ENCODE assay signal across 13 cellular contexts in the genomic region with DNA sequence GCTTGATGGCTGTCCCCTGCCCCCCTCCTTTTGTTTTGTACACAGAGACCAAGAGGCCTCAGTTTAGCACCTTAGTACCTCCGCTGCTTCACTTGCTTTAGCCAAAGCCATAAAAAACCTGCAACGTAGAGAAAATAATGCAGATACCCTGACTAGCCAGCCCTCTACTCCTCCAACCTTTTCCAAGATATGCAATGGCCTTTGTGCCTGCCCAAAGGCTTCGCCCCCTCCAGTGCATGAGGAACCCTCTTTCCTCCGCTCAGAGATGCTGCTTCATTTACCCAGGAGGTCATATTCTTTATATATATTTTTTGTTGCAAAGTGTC. TPM values are rescaled to one million over a fixed set of nuclear protein-coding genes. Genes with fewer than 3 reads are reported as not detected.
DNase-seq lines count a peak whose midpoint lies in the region; ATAC-seq, FAIRE-seq and TF ChIP-seq lines count a peak whose summit lies in the region.
"Had no signal": no experiment of that assay in that cellular context is flagged by ENCODE, and none has a peak within 500 bp of the region (broad histone marks: within the 10 kb centered on the region; RNA-seq: fewer than 3 reads in every experiment).

No MANE protein-coding gene starts in this region.

- no peak for TF ChIP-seq CTCF in HepG2 (CRISPR knock-in tag; IDR thresholded peaks at IDR 0.05)
- no peak for TF ChIP-seq CTCF in right lobe of liver (IDR thresholded peaks at IDR 0.05)
- no peak for TF ChIP-seq CTCF in mesothelial cell of epicardium (IDR thresholded peaks at IDR 0.05; ENCODE audit: unreplicated experiment)
- no peak for TF ChIP-seq CTCF in mammary epithelial cell (conservative IDR thresholded peaks at IDR 0.05 in 1 of 2, IDR thresholded peaks at IDR 0.05 in 1 of 2; ENCODE audit: extremely low read depth in 1 of 2, insufficient read depth in 1 of 2, low read depth in 1 of 2, low read length in 2 of 2)

- WGBS in HepG2 (ENCODE audit: low lambda C conversion rate) = 97% methylated on average over 4 of the region's 4 CpGs
- 100% methylated on average over 2 of the region's 4 CpGs for WGBS in right lobe of liver (ENCODE audit: insufficient coverage, low coverage, low lambda C conversion rate, missing lambda C conversion rate)
- 95% methylated on average over 4 of the region's 4 CpGs for WGBS in mammary epithelial cell (ENCODE audit: low coverage, missing lambda C conversion rate)

- TF ChIP-seq RAD21 in HepG2 (CRISPR knock-in tag; IDR thresholded peaks at IDR 0.05) = no peak

- H3K4me3 Mint-ChIP-seq in mesothelial cell of epicardium = no peak overlapping the region

- no peaks in the 10 kb centered on the region for H3K9me3 Mint-ChIP-seq in mesothelial cell of epicardium

- H3K79me2 ChIP-seq in HepG2 (ENCODE audit: insufficient read depth, low read length) (no peaks in the 10 kb centered on the region), mammary epithelial cell (ENCODE audit: insufficient read depth, low read length) (no peaks in the 10 kb centered on the region)

- in situ Hi-C loops in HepG2 (cut with HindIII; ENCODE audit: extremely low pct_ligation_motif_present, low pct_unique_long_range_greater_than_20kb) = no loop called here
- in situ Hi-C loops in mammary epithelial cell (cut with MboI; ENCODE audit: low sequenced_read_pairs in 2 of 2) = no loop called here

- no peak for FAIRE-seq in HepG2 (lab: Jason Lieb, UNC)
- FAIRE-seq: A204.1, RCC 7860 had no signal

- no peak overlapping the region for H3K9ac ChIP-seq in HepG2 (ENCODE audit: insufficient read depth, low read depth, low read length)
- H3K9ac ChIP-seq in mammary epithelial cell (ENCODE audit: insufficient read depth, low read length) = no peak overlapping the region

- no peak overlapping the region for H3K27ac ChIP-seq in HepG2 (ENCODE audit: extremely low read length, insufficient read depth, low read length)
- no peak overlapping the region for H3K27ac ChIP-seq in right lobe of liver
- H3K27ac ChIP-seq in mammary epithelial cell (ENCODE audit: insufficient read depth, low read depth, low read length) = no peak overlapping the region

- dilution Hi-C loops in mammary epithelial cell (cut with HindIII; ENCODE audit: low sequenced_read_pairs) = no loop called here

- DNase-seq in HepG2 (ENCODE audit: low spot score) (no peak), right lobe of liver (no peak), mesothelial cell of epicardium (ENCODE audit: low spot score in 2 of 2, unreplicated experiment in 2 of 2) (no peak), COLO668 (lab: John Stamatoyannopoulos, UW; ENCODE audit: unreplicated experiment) (no peak), mammary epithelial cell (no peak), NCI-H187 (lab: John Stamatoyannopoulos, UW) (no peak)
- DNase-seq: COR-L47, DMS153, NCI-H2029 treated with DMSO at 0.1 percent for 48 hours, SHP77 treated with DMSO at 0.1 percent for 48 hours had no signal

- H3K27me3 ChIP-seq in HepG2 (ENCODE audit: control insufficient read depth in 1 of 2, insufficient read depth in 2 of 2, low read length in 2 of 2) (no peaks in the 10 kb centered on the region), right lobe of liver (no peaks in the 10 kb centered on the region), mammary epithelial cell (ENCODE audit: insufficient read depth, low read length) (no peaks in the 10 kb centered on the region)

- peaks cover 21% of the 10 kb centered on the region for H3K36me3 Mint-ChIP-seq in mesothelial cell of epicardium

- H2AFZ ChIP-seq in HepG2 (ENCODE audit: low read length) (no peak overlapping the region), mammary epithelial cell (ENCODE audit: low read depth, low read length) (no peak overlapping the region)

- TF ChIP-seq POLR2A in HepG2 (IDR thresholded peaks at IDR 0.05; ENCODE audit: insufficient read depth in 1 of 2, low read depth in 2 of 2, low read length in 2 of 2) = no peak
- TF ChIP-seq POLR2A in right lobe of liver (IDR thresholded peaks at IDR 0.05) = no peak

- H3K4me1 ChIP-seq in HepG2 (ENCODE audit: insufficient read depth, low read length) = no peaks in the 10 kb centered on the region
- H3K4me1 ChIP-seq in right lobe of liver = no peaks in the 10 kb centered on the region
- no peaks in the 10 kb centered on the region for H3K4me1 ChIP-seq in mammary epithelial cell (ENCODE audit: insufficient read depth, low read length)
- H3K4me1 ChIP-seq: HAP-1 had no signal

- H4K20me1 ChIP-seq in HepG2 (ENCODE audit: insufficient read depth, low read length) = no peaks in the 10 kb centered on the region
- no peaks in the 10 kb centered on the region for H4K20me1 ChIP-seq in mammary epithelial cell (ENCODE audit: insufficient read depth, low read length)

- no peaks in the 10 kb centered on the region for H3K27me3 Mint-ChIP-seq in mesothelial cell of epicardium (ENCODE audit: low read depth)

- POLR2A ChIA-PET in HepG2 (lab: Yijun Ruan, JAX) = interaction anchor here (1.1 to 2.2 kb wide), 2 partner anchors 45 to 81 kb away, joined by 3 to 5 read pairs; a partner anchor contains a TSS

- H3K4me3 ChIP-seq in HepG2 (replicated peaks in 1 of 3; ENCODE audit: insufficient read depth in 1 of 3, low read depth in 2 of 3, low read length in 3 of 3) (no peak overlapping the region), right lobe of liver (no peak overlapping the region), mammary epithelial cell (replicated peaks in 1 of 3; ENCODE audit: insufficient read depth in 1 of 3, low read depth in 2 of 3, low read length in 3 of 3) (no peak overlapping the region)
- H3K4me3 ChIP-seq: HAP-1 had no signal

- CTCF ChIA-PET in HepG2 (lab: Yijun Ruan, JAX; ENCODE audit: low intra/inter-chr PET ratio, low total read pairs) (no interaction called here), mammary epithelial cell (lab: Charles Lee; ENCODE audit: low non-redundant PET) (no interaction called here)

- intact Hi-C loops in HepG2 (cut with micrococcal nuclease; ENCODE audit: unreplicated experiment) (no loop called here), right lobe of liver (cut with DNase I) (no loop called here), mammary epithelial cell (cut with micrococcal nuclease) (no loop called here)

- peak overlapping the region; percentile 22 for H3K27ac Mint-ChIP-seq in mesothelial cell of epicardium

- H3K4me1 Mint-ChIP-seq in mesothelial cell of epicardium = peaks cover 8% of the 10 kb centered on the region

- no peak for ATAC-seq in HepG2
- ATAC-seq in right lobe of liver = no peak

- H3K9me3 ChIP-seq in HepG2 (ENCODE audit: low read length) (no peaks in the 10 kb centered on the region), right lobe of liver (no peaks in the 10 kb centered on the region), mammary epithelial cell (replicated peaks; ENCODE audit: insufficient read depth, low read length) (no peaks in the 10 kb centered on the region)
- H3K9me3 ChIP-seq: HAP-1 had no signal

- peaks cover 2 to 16% of the 10 kb centered on the region in 2 experiments for H3K36me3 ChIP-seq in HepG2 (replicated peaks in 1 of 2; ENCODE audit: control insufficient read depth in 1 of 2, insufficient read depth in 2 of 2, low read length in 2 of 2)
- peaks cover 0 to 30% (median 12%) of the 10 kb centered on the region in 4 donors for H3K36me3 ChIP-seq in right lobe of liver
- H3K36me3 ChIP-seq in mammary epithelial cell (ENCODE audit: insufficient read depth, low read length) = peaks cover 1% of the 10 kb centered on the region

- no peak overlapping the region for H3K4me2 ChIP-seq in HepG2 (ENCODE audit: low read depth, low read length)
- H3K4me2 ChIP-seq in mammary epithelial cell (ENCODE audit: insufficient read depth, low read depth, low read length) = no peak overlapping the region

- TF ChIP-seq EP300 in HepG2 (IDR thresholded peaks at IDR 0.05; ENCODE audit: low read depth in 2 of 2, low read length in 2 of 2) (no peak), HepG2 (CRISPR knock-in tag; IDR thresholded peaks at IDR 0.05; ENCODE audit: borderline replicate concordance) (no peak)

- BruUV-seq in HepG2 (replicated peaks; lab: Mats Ljungman, UMichigan) (TSS peak; percentile 53), mammary epithelial cell (replicated peaks; lab: Mats Ljungman, UMichigan) (no TSS peak)

RNA-seq across cellular contexts. Expression of a gene that starts 17.0 kb away (rescaled TPM):
- 1.2 and 4.5 TPM in 2 replicates for total RNA-seq in HepG2 (2016; rRNA removed; fragmentation: Illumina TruSeq; extraction: Trizol)
- 1.7 TPM in 2 replicates for total RNA-seq in HepG2 (2016; cell fraction: cytosol; rRNA removed; fragmentation: Illumina TruSeq; extraction: Trizol; ENCODE audit: low read depth)
- total RNA-seq in HepG2 (2016; cell fraction: insoluble cytoplasmic fraction; rRNA removed; fragmentation: Illumina TruSeq; extraction: Trizol) = 1.4 and 4.9 TPM in 2 replicates
- 1.1 and 1.5 TPM in 2 replicates for total RNA-seq in HepG2 (2016; cell fraction: membrane; rRNA removed; fragmentation: Illumina TruSeq; extraction: Trizol)
- 4.9 and 6.9 TPM in 2 replicates for total RNA-seq in HepG2 (2016; cell fraction: nucleus; rRNA removed; fragmentation: Illumina TruSeq; extraction: Trizol)
- polyA plus RNA-seq in HepG2 (2011; rRNA removed) = 7.7 and 10.7 TPM in 2 replicates
- polyA plus RNA-seq in HepG2 (2011; cell fraction: cytosol; rRNA removed) = 4.1 and 4.4 TPM in 2 replicates
- 62.6 and 69.7 TPM in 2 replicates for polyA plus RNA-seq in HepG2 (2011; cell fraction: nucleus; rRNA removed)
- 9.2 and 13.1 TPM in 2 replicates for polyA plus RNA-seq in HepG2 (2012)
- 0.15 and 0.23 TPM in 2 replicates for polyA plus RNA-seq in HepG2 (2016; cell fraction: cytosol; fragmentation: Illumina TruSeq; extraction: Trizol; ENCODE audit: low read depth)
- 1.1 and 1.6 TPM in 2 replicates for polyA plus RNA-seq in HepG2 (2016; cell fraction: insoluble cytoplasmic fraction; fragmentation: Illumina TruSeq; extraction: Trizol; ENCODE audit: low read depth)
- 0.47 and 0.51 TPM in 2 replicates for polyA plus RNA-seq in HepG2 (2016; cell fraction: membrane; fragmentation: Illumina TruSeq; extraction: Trizol; ENCODE audit: low read depth)
- 19.8 and 23.5 TPM in 2 replicates for polyA plus RNA-seq in HepG2 (2016; cell fraction: nucleus; fragmentation: Illumina TruSeq; extraction: Trizol; ENCODE audit: insufficient read depth, low read depth)
- 2.2 and 13.9 TPM in 2 replicates for polyA minus RNA-seq in HepG2 (2011; rRNA and poly(A)+ RNA removed; ENCODE audit: low replicate concordance)
- polyA minus RNA-seq in HepG2 (2011; cell fraction: cytosol; rRNA and poly(A)+ RNA removed) = 8.8 TPM in 2 replicates
- 12.2 and 13.8 TPM in 2 replicates for polyA minus RNA-seq in HepG2 (2011; cell fraction: nucleus; rRNA and poly(A)+ RNA removed)
- 1 to 10 TPM in 1 of 6 experiments, under 1 TPM in 5; 0.42 to 1.8 (median 0.56) TPM for total RNA-seq in right lobe of liver
- total RNA-seq in mesothelial cell of epicardium = 20.5 to 23.1 TPM (median 20.9 TPM) in 3 replicates
- total RNA-seq in mammary epithelial cell = 1 to 10 TPM in 1 of 2 donors, under 1 TPM in 1; 0.50 to 4.5 TPM
- polyA plus RNA-seq in mammary epithelial cell = 2.3 TPM
- polyA minus RNA-seq in mammary epithelial cell = 4.4 TPM

RNA-seq across cellular contexts. Expression of a gene that starts 17.7 kb away (rescaled TPM):
- 0.20 and 0.29 TPM in 2 replicates for total RNA-seq in HepG2 (2016; rRNA removed; fragmentation: Illumina TruSeq; extraction: Trizol)
- total RNA-seq in HepG2 (2016; cell fraction: cytosol; rRNA removed; fragmentation: Illumina TruSeq; extraction: Trizol; ENCODE audit: low read depth) = 0.10 and 0.26 TPM in 2 replicates
- 0.15 and 0.48 TPM in 2 replicates for total RNA-seq in HepG2 (2016; cell fraction: insoluble cytoplasmic fraction; rRNA removed; fragmentation: Illumina TruSeq; extraction: Trizol)
- 0.24 and 0.37 TPM in 2 replicates for total RNA-seq in HepG2 (2016; cell fraction: membrane; rRNA removed; fragmentation: Illumina TruSeq; extraction: Trizol)
- total RNA-seq in HepG2 (2016; cell fraction: nucleus; rRNA removed; fragmentation: Illumina TruSeq; extraction: Trizol) = 0.38 and 0.47 TPM in 2 replicates
- polyA plus RNA-seq in HepG2 (2011; rRNA removed) = 0.54 and 0.63 TPM in 2 replicates
- polyA plus RNA-seq in HepG2 (2011; cell fraction: cytosol; rRNA removed) = 0.69 and 0.85 TPM in 2 replicates
- polyA plus RNA-seq in HepG2 (2011; cell fraction: nucleus; rRNA removed) = 6.7 and 9.2 TPM in 2 replicates
- polyA plus RNA-seq in HepG2 (2012) = 1.1 TPM in 2 replicates
- 0.08 and 0.14 TPM in 2 replicates for polyA plus RNA-seq in HepG2 (2016; cell fraction: cytosol; fragmentation: Illumina TruSeq; extraction: Trizol; ENCODE audit: low read depth)
- polyA plus RNA-seq in HepG2 (2016; cell fraction: insoluble cytoplasmic fraction; fragmentation: Illumina TruSeq; extraction: Trizol; ENCODE audit: low read depth) = 0.19 TPM in 1 of 2 replicates, not detected in the other
- 0.13 TPM in 1 of 2 replicates, not detected in the other for polyA plus RNA-seq in HepG2 (2016; cell fraction: membrane; fragmentation: Illumina TruSeq; extraction: Trizol; ENCODE audit: low read depth)
- 1.4 and 2.1 TPM in 2 replicates for polyA plus RNA-seq in HepG2 (2016; cell fraction: nucleus; fragmentation: Illumina TruSeq; extraction: Trizol; ENCODE audit: insufficient read depth, low read depth)
- polyA minus RNA-seq in HepG2 (2011; rRNA and poly(A)+ RNA removed; ENCODE audit: low replicate concordance) = 0.19 and 0.62 TPM in 2 replicates
- 0.40 and 0.62 TPM in 2 replicates for polyA minus RNA-seq in HepG2 (2011; cell fraction: cytosol; rRNA and poly(A)+ RNA removed)
- 0.77 and 0.87 TPM in 2 replicates for polyA minus RNA-seq in HepG2 (2011; cell fraction: nucleus; rRNA and poly(A)+ RNA removed)
- under 1 TPM in 3 of 6 experiments, not detected in 3; 0.21 to 0.34 (median 0.31) TPM for total RNA-seq in right lobe of liver
- total RNA-seq in mesothelial cell of epicardium = 2.0 to 2.3 TPM (median 2.1 TPM) in 3 replicates
- total RNA-seq in mammary epithelial cell = under 1 TPM in 1 of 2 donors, not detected in 1; 0.21 TPM
- 0.14 TPM for polyA plus RNA-seq in mammary epithelial cell
- not detected for polyA minus RNA-seq in mammary epithelial cell

RNA-seq across cellular contexts. Expression of a gene that starts 22.6 kb away (rescaled TPM):
- total RNA-seq in HepG2 (2016; rRNA removed; fragmentation: Illumina TruSeq; extraction: Trizol) (9.3 and 19.9 TPM in 2 replicates), right lobe of liver (10 to 100 TPM in 5 of 6 experiments, 1 to 10 TPM in 1; 8.1 to 23.7 (median 11.2) TPM), mesothelial cell of epicardium (35.9 to 38.2 TPM (median 37.8 TPM) in 3 replicates), mammary epithelial cell (10 to 100 TPM; 22.1 to 22.7 TPM)
- 2.9 and 5.1 TPM in 2 replicates for total RNA-seq in HepG2 (2016; cell fraction: cytosol; rRNA removed; fragmentation: Illumina TruSeq; extraction: Trizol; ENCODE audit: low read depth)
- 10.2 and 18.9 TPM in 2 replicates for total RNA-seq in HepG2 (2016; cell fraction: insoluble cytoplasmic fraction; rRNA removed; fragmentation: Illumina TruSeq; extraction: Trizol)
- total RNA-seq in HepG2 (2016; cell fraction: membrane; rRNA removed; fragmentation: Illumina TruSeq; extraction: Trizol) = 8.9 and 10.3 TPM in 2 replicates
- total RNA-seq in HepG2 (2016; cell fraction: nucleus; rRNA removed; fragmentation: Illumina TruSeq; extraction: Trizol) = 10.2 and 14.4 TPM in 2 replicates
- polyA plus RNA-seq in HepG2 (2011; rRNA removed) (6.0 and 7.5 TPM in 2 replicates), mammary epithelial cell (5.8 TPM)
- 3.4 and 6.4 TPM in 2 replicates for polyA plus RNA-seq in HepG2 (2011; cell fraction: cytosol; rRNA removed)
- 38.3 and 39.7 TPM in 2 replicates for polyA plus RNA-seq in HepG2 (2011; cell fraction: nucleus; rRNA removed)
- 7.4 and 10.5 TPM in 2 replicates for polyA plus RNA-seq in HepG2 (2012)
- polyA plus RNA-seq in HepG2 (2016; cell fraction: cytosol; fragmentation: Illumina TruSeq; extraction: Trizol; ENCODE audit: low read depth) = 2.3 and 2.4 TPM in 2 replicates
- polyA plus RNA-seq in HepG2 (2016; cell fraction: insoluble cytoplasmic fraction; fragmentation: Illumina TruSeq; extraction: Trizol; ENCODE audit: low read depth) = 8.9 and 12.6 TPM in 2 replicates
- polyA plus RNA-seq in HepG2 (2016; cell fraction: membrane; fragmentation: Illumina TruSeq; extraction: Trizol; ENCODE audit: low read depth) = 5.4 and 5.8 TPM in 2 replicates
- polyA plus RNA-seq in HepG2 (2016; cell fraction: nucleus; fragmentation: Illumina TruSeq; extraction: Trizol; ENCODE audit: insufficient read depth, low read depth) = 31.7 and 34.0 TPM in 2 replicates
- 7.4 and 8.5 TPM in 2 replicates for polyA minus RNA-seq in HepG2 (2011; rRNA and poly(A)+ RNA removed; ENCODE audit: low replicate concordance)
- polyA minus RNA-seq in HepG2 (2011; cell fraction: cytosol; rRNA and poly(A)+ RNA removed) = 5.2 and 7.6 TPM in 2 replicates
- polyA minus RNA-seq in HepG2 (2011; cell fraction: nucleus; rRNA and poly(A)+ RNA removed) = 6.4 and 7.6 TPM in 2 replicates
- 1.9 TPM for polyA minus RNA-seq in mammary epithelial cell

RNA-seq across cellular contexts. Expression of a gene that starts 40.3 kb away (rescaled TPM):
- 6.6 and 16.0 TPM in 2 replicates for total RNA-seq in HepG2 (2016; rRNA removed; fragmentation: Illumina TruSeq; extraction: Trizol)
- 6.2 and 7.8 TPM in 2 replicates for total RNA-seq in HepG2 (2016; cell fraction: cytosol; rRNA removed; fragmentation: Illumina TruSeq; extraction: Trizol; ENCODE audit: low read depth)
- 5.9 and 16.8 TPM in 2 replicates for total RNA-seq in HepG2 (2016; cell fraction: insoluble cytoplasmic fraction; rRNA removed; fragmentation: Illumina TruSeq; extraction: Trizol)
- 10.7 and 11.2 TPM in 2 replicates for total RNA-seq in HepG2 (2016; cell fraction: membrane; rRNA removed; fragmentation: Illumina TruSeq; extraction: Trizol)
- total RNA-seq in HepG2 (2016; cell fraction: nucleus; rRNA removed; fragmentation: Illumina TruSeq; extraction: Trizol) = 22.8 and 25.9 TPM in 2 replicates
- 42.3 and 48.3 TPM in 2 replicates for polyA plus RNA-seq in HepG2 (2011; rRNA removed)
- 26.1 and 26.6 TPM in 2 replicates for polyA plus RNA-seq in HepG2 (2011; cell fraction: cytosol; rRNA removed)
- 251 and 257 TPM in 2 replicates for polyA plus RNA-seq in HepG2 (2011; cell fraction: nucleus; rRNA removed)
- polyA plus RNA-seq in HepG2 (2012) = 33.9 and 38.4 TPM in 2 replicates
- 10.7 and 13.2 TPM in 2 replicates for polyA plus RNA-seq in HepG2 (2016; cell fraction: cytosol; fragmentation: Illumina TruSeq; extraction: Trizol; ENCODE audit: low read depth)
- 13.2 and 18.2 TPM in 2 replicates for polyA plus RNA-seq in HepG2 (2016; cell fraction: insoluble cytoplasmic fraction; fragmentation: Illumina TruSeq; extraction: Trizol; ENCODE audit: low read depth)
- polyA plus RNA-seq in HepG2 (2016; cell fraction: membrane; fragmentation: Illumina TruSeq; extraction: Trizol; ENCODE audit: low read depth) = 19.9 and 20.4 TPM in 2 replicates
- polyA plus RNA-seq in HepG2 (2016; cell fraction: nucleus; fragmentation: Illumina TruSeq; extraction: Trizol; ENCODE audit: insufficient read depth, low read depth) = 85.4 and 93.9 TPM in 2 replicates
- 4.8 and 24.0 TPM in 2 replicates for polyA minus RNA-seq in HepG2 (2011; rRNA and poly(A)+ RNA removed; ENCODE audit: low replicate concordance)
- 8.4 and 8.6 TPM in 2 replicates for polyA minus RNA-seq in HepG2 (2011; cell fraction: cytosol; rRNA and poly(A)+ RNA removed)
- 41.6 and 47.0 TPM in 2 replicates for polyA minus RNA-seq in HepG2 (2011; cell fraction: nucleus; rRNA and poly(A)+ RNA removed)
- total RNA-seq in right lobe of liver = 10 to 100 TPM in 1 of 6 experiments, 1 to 10 TPM in 5; 6.8 to 10.7 (median 7.5) TPM
- total RNA-seq in mesothelial cell of epicardium = 30.6 to 33.7 TPM (median 33.4 TPM) in 3 replicates
- total RNA-seq in mammary epithelial cell = 10 to 100 TPM; 12.3 to 34.8 TPM
- 24.6 TPM for polyA plus RNA-seq in mammary epithelial cell
- 23.5 TPM for polyA minus RNA-seq in mammary epithelial cell

RNA-seq across cellular contexts. Expression of a gene that starts 45.5 kb away (rescaled TPM):
- 6.0 and 11.6 TPM in 2 replicates for total RNA-seq in HepG2 (2016; rRNA removed; fragmentation: Illumina TruSeq; extraction: Trizol)
- 4.0 and 7.8 TPM in 2 replicates for total RNA-seq in HepG2 (2016; cell fraction: cytosol; rRNA removed; fragmentation: Illumina TruSeq; extraction: Trizol; ENCODE audit: low read depth)
- 5.3 and 12.1 TPM in 2 replicates for total RNA-seq in HepG2 (2016; cell fraction: insoluble cytoplasmic fraction; rRNA removed; fragmentation: Illumina TruSeq; extraction: Trizol)
- 3.7 and 4.0 TPM in 2 replicates for total RNA-seq in HepG2 (2016; cell fraction: membrane; rRNA removed; fragmentation: Illumina TruSeq; extraction: Trizol)
- 19.1 and 24.3 TPM in 2 replicates for total RNA-seq in HepG2 (2016; cell fraction: nucleus; rRNA removed; fragmentation: Illumina TruSeq; extraction: Trizol)
- 24.0 and 24.2 TPM in 2 replicates for polyA plus RNA-seq in HepG2 (2011; rRNA removed)
- 8.2 and 9.4 TPM in 2 replicates for polyA plus RNA-seq in HepG2 (2011; cell fraction: cytosol; rRNA removed)
- 89.7 and 99.4 TPM in 2 replicates for polyA plus RNA-seq in HepG2 (2011; cell fraction: nucleus; rRNA removed)
- 13.8 and 14.4 TPM in 2 replicates for polyA plus RNA-seq in HepG2 (2012)
- polyA plus RNA-seq in HepG2 (2016; cell fraction: cytosol; fragmentation: Illumina TruSeq; extraction: Trizol; ENCODE audit: low read depth) = 1.0 and 1.7 TPM in 2 replicates
- polyA plus RNA-seq in HepG2 (2016; cell fraction: insoluble cytoplasmic fraction; fragmentation: Illumina TruSeq; extraction: Trizol; ENCODE audit: low read depth) = 5.6 and 6.2 TPM in 2 replicates
- 1.3 and 1.5 TPM in 2 replicates for polyA plus RNA-seq in HepG2 (2016; cell fraction: membrane; fragmentation: Illumina TruSeq; extraction: Trizol; ENCODE audit: low read depth)
- 45.6 and 48.7 TPM in 2 replicates for polyA plus RNA-seq in HepG2 (2016; cell fraction: nucleus; fragmentation: Illumina TruSeq; extraction: Trizol; ENCODE audit: insufficient read depth, low read depth)
- polyA minus RNA-seq in HepG2 (2011; rRNA and poly(A)+ RNA removed; ENCODE audit: low replicate concordance) = 29.9 and 34.9 TPM in 2 replicates
- polyA minus RNA-seq in HepG2 (2011; cell fraction: cytosol; rRNA and poly(A)+ RNA removed) = 7.4 and 10.1 TPM in 2 replicates
- 61.9 and 64.4 TPM in 2 replicates for polyA minus RNA-seq in HepG2 (2011; cell fraction: nucleus; rRNA and poly(A)+ RNA removed)
- 10 to 100 TPM in 3 of 6 experiments, 1 to 10 TPM in 3; 5.5 to 16.5 (median 10.8) TPM for total RNA-seq in right lobe of liver
- 38.4 to 45.1 TPM (median 42.5 TPM) in 3 replicates for total RNA-seq in mesothelial cell of epicardium
- total RNA-seq in mammary epithelial cell = 10 to 100 TPM; 17.8 to 21.3 TPM
- polyA plus RNA-seq in mammary epithelial cell = 11.2 TPM
- polyA minus RNA-seq in mammary epithelial cell = 1.2 TPM
